8 cellular contexts compared by ENCODE assay signal in the genomic region with DNA sequence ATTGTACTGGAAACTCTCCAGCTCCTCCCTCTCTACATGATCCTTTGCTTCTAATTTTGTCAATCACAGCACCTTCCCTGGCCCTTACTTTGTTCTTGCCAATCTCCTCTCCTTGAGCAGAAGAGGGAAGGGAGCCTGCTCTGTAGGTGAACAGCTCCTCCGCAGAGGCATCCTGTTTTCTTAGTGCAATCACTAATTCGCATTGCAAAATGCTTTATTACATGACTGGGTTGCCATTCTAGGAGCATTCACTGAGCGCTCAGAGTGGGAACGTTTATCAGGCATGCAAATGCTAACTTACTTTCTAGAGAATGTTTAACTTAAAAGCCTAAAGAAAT. TPM values are rescaled to one million over a fixed set of nuclear protein-coding genes. Genes with fewer than 3 reads are reported as not detected.
DNase-seq lines count a peak whose midpoint lies in the region; ATAC-seq and TF ChIP-seq lines count a peak whose summit lies in the region.

No MANE protein-coding gene starts in this region.

- H3K4me3 ChIP-seq in BJ (ENCODE audit: low read depth, low read length): peak overlapping the region; percentile 27; the same call in 1 of the 2 replicates
- H3K4me3 ChIP-seq in HCT116 (replicated peaks in 1 of 2; ENCODE audit: low read depth in 1 of 2, low read length in 2 of 2): peak overlapping the region; percentile 41 to 70
- H3K4me3 ChIP-seq in left lung: no peak overlapping the region
- H3K4me3 ChIP-seq in upper lobe of left lung: peak overlapping the region in 3 of 4 donors; percentile 88 to 97 (median 94)

- no peaks in the 10 kb centered on the region for H3K9me3 Mint-ChIP-seq in activated T-helper 1 cell treated with anti-CD3 and anti-CD28 coated beads, Interleukin-12 subunit alpha, Interleukin-12 subunit beta, Interleukin-2, Interleukin-4 antibody, amounts not matched to agents 30 ng/mL and 10 ng/mL and 1 ng/mL, durations not matched to agents 14 hours and 24 hours and 36 hours

- peak overlapping the region; percentile 18 for H3K9ac ChIP-seq in HCT116 (ENCODE audit: low read length)

- POLR2A ChIA-PET in BJ (lab: Charles Lee): no interaction called here
- POLR2A ChIA-PET in HCT116 (lab: Charles Lee): interaction anchor here (0.7 to 1.6 kb wide), 2 partner anchors 327 to 350 kb away, joined by 3 to 5 read pairs; no protein-coding TSS in a partner anchor

- CTCF ChIA-PET in BJ (lab: Yijun Ruan, JAX): interaction anchor here (0.7 to 4.6 kb wide), 63 partner anchors 13 to 1575 kb away, joined by 3 to 110 read pairs (median 5); partner anchors contain the start of genes ARL15, GPX8 and HSPB3
- CTCF ChIA-PET in HCT116 (lab: Charles Lee): interaction anchor here (0.8 to 3.0 kb wide), 16 partner anchors 13 to 643 kb away, joined by 3 to 57 read pairs (median 7); partner anchors contain the start of gene GPX8

- H3K27ac Mint-ChIP-seq in activated T-helper 1 cell treated with anti-CD3 and anti-CD28 coated beads, Interleukin-12 subunit alpha, Interleukin-12 subunit beta, Interleukin-2, Interleukin-4 antibody, amounts not matched to agents 30 ng/mL and 10 ng/mL and 1 ng/mL, durations not matched to agents 14 hours and 24 hours and 36 hours: peak overlapping the region; percentile 56

- H3K36me3 ChIP-seq in BJ (ENCODE audit: control insufficient read depth, insufficient read depth, low read length) (peaks cover 11% of the 10 kb centered on the region), HCT116 (ENCODE audit: control insufficient read depth in 1 of 2, insufficient read depth in 2 of 2, low read length in 2 of 2) (0 out of 4 replicates have a peak, but pooled peaks cover 0 to 3% of the 10 kb centered on the region in 2 experiments), left lung (peaks cover 0 to 5% of the 10 kb centered on the region in 2 donors), upper lobe of left lung (peaks cover 0 to 4% (median 0%) of the 10 kb centered on the region in 4 donors)

- no peak for DNase-seq in BJ (ENCODE audit: low read depth)
- no peak for DNase-seq in HCT116 (ENCODE audit: low read depth, low spot score)
- DNase-seq in activated T-helper 1 cell treated with anti-CD3 and anti-CD28 coated beads, Interleukin-12 subunit alpha, Interleukin-12 subunit beta, Interleukin-2, Interleukin-4 antibody, amounts not matched to agents 30 ng/mL and 10 ng/mL and 1 ng/mL, durations not matched to agents 14 hours and 24 hours and 36 hours (ENCODE audit: low spot score): no peak
- DNase-seq in left lung: no peak
- no peak for DNase-seq in upper lobe of left lung
- DNase-seq in germinal center (ENCODE audit: low spot score): no peak
- no peak for DNase-seq in NCI-H2029 (lab: John Stamatoyannopoulos, UW)
- no peak for DNase-seq in NCI-H1436 treated with DMSO at 0.1 percent for 48 hours (lab: John Stamatoyannopoulos, UW)

- ATAC-seq in HCT116 (peak; percentile 54), left lung (peak; percentile 1), upper lobe of left lung (ENCODE audit: low FRiP score in 2 of 2) (peak in 1 of 2 donors; percentile 2)

- peak overlapping the region; percentile 87 for H3K4me2 ChIP-seq in HCT116 (ENCODE audit: low read length)

- peaks cover 29% of the 10 kb centered on the region for H3K79me2 ChIP-seq in HCT116 (ENCODE audit: insufficient read depth, low read length)

- no peak for TF ChIP-seq RAD21 in HCT116 (IDR thresholded peaks at IDR 0.05; ENCODE audit: low read depth)

- H3K27me3 ChIP-seq in BJ (ENCODE audit: control insufficient read depth, insufficient read depth, low read length) (no peaks in the 10 kb centered on the region), HCT116 (ENCODE audit: insufficient read depth, low read length) (no peaks in the 10 kb centered on the region), left lung (no peaks in the 10 kb centered on the region), upper lobe of left lung (no peaks in the 10 kb centered on the region)

- no peaks in the 10 kb centered on the region for H3K9me2 ChIP-seq in HCT116 (ENCODE audit: insufficient read depth)

- H3K9me3 ChIP-seq in HCT116 (ENCODE audit: control insufficient read depth in 1 of 2, insufficient read depth in 1 of 2, low read depth in 1 of 2, low read length in 2 of 2) (no peaks in the 10 kb centered on the region), left lung (no peaks in the 10 kb centered on the region), upper lobe of left lung (no peaks in the 10 kb centered on the region)

- BruUV-seq in HCT116 (replicated peaks; lab: Mats Ljungman, UMichigan): no TSS peak

- peaks cover 42% of the 10 kb centered on the region for H3K4me1 Mint-ChIP-seq in activated T-helper 1 cell treated with anti-CD3 and anti-CD28 coated beads, Interleukin-12 subunit alpha, Interleukin-12 subunit beta, Interleukin-2, Interleukin-4 antibody, amounts not matched to agents 30 ng/mL and 10 ng/mL and 1 ng/mL, durations not matched to agents 14 hours and 24 hours and 36 hours (ENCODE audit: low read depth)

- intact Hi-C loops in HCT116 (cut with micrococcal nuclease) (loop anchor here (1.0 to 2.0 kb wide), 4 partner anchors 274 to 630 kb away; no protein-coding TSS in a partner anchor), left lung (cut with DNase I) (loop anchor here (5.0 to 10.0 kb wide), 3 partner anchors 325 to 350 kb away; no protein-coding TSS in a partner anchor)
- intact Hi-C loops in activated T-helper 1 cell treated with anti-CD3 and anti-CD28 coated beads, Interleukin-12 subunit alpha, Interleukin-12 subunit beta, Interleukin-2, Interleukin-4 antibody, amounts not matched to agents 30 ng/mL and 10 ng/mL and 1 ng/mL, durations not matched to agents 14 hours and 24 hours and 36 hours (cut with micrococcal nuclease): loop anchor here (1.0 to 5.0 kb wide), 12 partner anchors 93 to 655 kb away; partner anchors contain the start of genes ARL15 and CDC20B

- TF ChIP-seq CTCF in BJ (IDR thresholded peaks at IDR 0.05; ENCODE audit: insufficient read depth, low read depth, low read length): no peak
- no peak for TF ChIP-seq CTCF in HCT116 (IDR thresholded peaks at IDR 0.05 in 2 of 3, conservative IDR thresholded peaks at IDR 0.05 in 1 of 3; ENCODE audit: borderline replicate concordance in 1 of 3, insufficient read depth in 1 of 3, low read depth in 2 of 3, low read length in 2 of 3)
- no peak for TF ChIP-seq CTCF in left lung (IDR thresholded peaks at IDR 0.05)
- no peak for TF ChIP-seq CTCF in upper lobe of left lung (IDR thresholded peaks at IDR 0.05)

- TF ChIP-seq EP300 in upper lobe of left lung (IDR thresholded peaks at IDR 0.05): no peak

- no peak for TF ChIP-seq POLR2A in HCT116 (IDR thresholded peaks at IDR 0.05; ENCODE audit: borderline replicate concordance, extremely low read depth, insufficient read depth, insufficient read length)
- no peak for TF ChIP-seq POLR2A in upper lobe of left lung (IDR thresholded peaks at IDR 0.05)

- H4K20me1 ChIP-seq in HCT116 (ENCODE audit: insufficient read depth): no peaks in the 10 kb centered on the region

- RAD21 ChIA-PET in HCT116 (lab: Charles Lee; ENCODE audit: low non-redundant PET in 1 of 2, low total read pairs in 2 of 2, uncharacterized antibody in 2 of 2, unreplicated experiment in 2 of 2): interaction anchor here (0.6 to 1.6 kb wide), 13 partner anchors 174 to 642 kb away, joined by 3 to 9 read pairs (median 4); partner anchors contain the start of gene GPX8 (in 1 of the 2)

- peak overlapping the region; percentile 99 for H2AFZ ChIP-seq in HCT116 (ENCODE audit: low read depth, low read length, poor library complexity, severe bottlenecking)

- peaks cover 26% of the 10 kb centered on the region for H3K36me3 Mint-ChIP-seq in activated T-helper 1 cell treated with anti-CD3 and anti-CD28 coated beads, Interleukin-12 subunit alpha, Interleukin-12 subunit beta, Interleukin-2, Interleukin-4 antibody, amounts not matched to agents 30 ng/mL and 10 ng/mL and 1 ng/mL, durations not matched to agents 14 hours and 24 hours and 36 hours (ENCODE audit: low read depth)

- H3K4me1 ChIP-seq in HCT116 (ENCODE audit: control insufficient read depth in 1 of 2, insufficient read depth in 2 of 2, low read length in 2 of 2): peaks cover 2 to 16% of the 10 kb centered on the region in 2 experiments; a peak in 1 of 4 replicates
- H3K4me1 ChIP-seq in left lung: peaks cover 24 to 34% of the 10 kb centered on the region in 2 donors
- peaks cover 23 to 45% (median 28%) of the 10 kb centered on the region in 4 donors for H3K4me1 ChIP-seq in upper lobe of left lung

- peak overlapping the region; percentile 75 for H3K4me3 Mint-ChIP-seq in activated T-helper 1 cell treated with anti-CD3 and anti-CD28 coated beads, Interleukin-12 subunit alpha, Interleukin-12 subunit beta, Interleukin-2, Interleukin-4 antibody, amounts not matched to agents 30 ng/mL and 10 ng/mL and 1 ng/mL, durations not matched to agents 14 hours and 24 hours and 36 hours

- H3K27me3 Mint-ChIP-seq in activated T-helper 1 cell treated with anti-CD3 and anti-CD28 coated beads, Interleukin-12 subunit alpha, Interleukin-12 subunit beta, Interleukin-2, Interleukin-4 antibody, amounts not matched to agents 30 ng/mL and 10 ng/mL and 1 ng/mL, durations not matched to agents 14 hours and 24 hours and 36 hours (ENCODE audit: insufficient read depth): peaks cover 21% of the 10 kb centered on the region

- H3K27ac ChIP-seq in HCT116 (ENCODE audit: low read depth, low read length) (no peak overlapping the region), left lung (peak overlapping the region in 1 of 2 donors; percentile 97), upper lobe of left lung (peak overlapping the region in 2 of 4 donors; percentile 68 to 98)

- 12 to 22% methylated on average over 2 to 4 of the region's 4 CpGs for whole genome bisulfite sequencing in upper lobe of left lung, 2 donors

TF ChIP-seq in HCT116, 20 proteins besides CTCF, POLR2A, EP300 and RAD21 (continues in another document):
- TF ChIP-seq ATF3 (IDR thresholded peaks at IDR 0.05) (no peak), SRF (IDR thresholded peaks at IDR 0.05; ENCODE audit: low read depth) (no peak), JUND (IDR thresholded peaks at IDR 0.05) (no peak), TCF7L2 (IDR thresholded peaks at IDR 0.05; ENCODE audit: borderline replicate concordance, extremely low read depth, insufficient read depth, insufficient read length) (no peak)
- TF ChIP-seq, protein P1, sequence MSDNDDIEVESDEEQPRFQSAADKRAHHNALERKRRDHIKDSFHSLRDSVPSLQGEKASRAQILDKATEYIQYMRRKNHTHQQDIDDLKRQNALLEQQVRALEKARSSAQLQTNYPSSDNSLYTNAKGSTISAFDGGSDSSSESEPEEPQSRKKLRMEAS (IDR thresholded peaks at IDR 0.05): no peak

RNA-seq across cellular contexts. Expression of gene SNX18, which starts 0.4 kb away (rescaled TPM):
- 33.3 and 47.0 TPM in 2 replicates for polyA plus RNA-seq in BJ (2011; rRNA removed)
- 61.0 and 66.9 TPM in 2 replicates for polyA minus RNA-seq in BJ (2011; rRNA and poly(A)+ RNA removed)
- total RNA-seq in HCT116 (2021; ENCODE audit: unreplicated experiment): 16.0 TPM
- 7.2 and 8.5 TPM in 2 replicates for polyA plus RNA-seq in HCT116 (2012)
- 25.4 and 27.9 TPM in 2 replicates for total RNA-seq in activated T-helper 1 cell treated with anti-CD3 and anti-CD28 coated beads, Interleukin-12 subunit alpha, Interleukin-12 subunit beta, Interleukin-2, Interleukin-4 antibody, amounts not matched to agents 30 ng/mL and 10 ng/mL and 1 ng/mL, durations not matched to agents 14 hours and 24 hours and 36 hours
- 10 to 100 TPM; 32.2 to 39.2 TPM for total RNA-seq in left lung
- 10 to 100 TPM; 22.4 to 50.2 (median 43.3) TPM for total RNA-seq in upper lobe of left lung

Comparison
In these comparisons a context has a peak if more than half of its experiments do, and no peak if none do; other contexts are left out.
1. H3K4me3 ChIP-seq: peak in BJ (single experiment), HCT116 (2 of 2) and upper lobe of left lung (3 of 4); none in left lung (0 of 2).